In genomic region chr1:22350171-22350961, GRCh38 we compare ENCODE assay signal across 19 cellular contexts.
DNase-seq lines count a peak whose midpoint lies in the region; TF ChIP-seq lines count a peak whose summit lies in the region.
"Had no signal": no experiment of that assay in that cellular context is flagged by ENCODE, and none has a peak within 500 bp of the region (broad histone marks: within the 10 kb centered on the region; RNA-seq: fewer than 3 reads in every experiment).

No MANE protein-coding gene starts in this region.

- H3K4me2 ChIP-seq in BLaER1, result peak overlapping the region; percentile 32

- 49 to 53% methylated on average over 15 to 19 of the region's 23 CpGs for WGBS in endodermal cell (ENCODE audit: insufficient coverage in 1 of 2, insufficient read length in 1 of 2), 2 experiments

- H3K27me3 ChIP-seq in BLaER1, result peaks cover 22% of the 10 kb centered on the region
- H3K27me3 ChIP-seq in endodermal cell (ENCODE audit: control insufficient read depth, insufficient read depth, low read length, poor library complexity, severe bottlenecking), result no peaks in the 10 kb centered on the region
- H3K27me3 ChIP-seq: adrenal gland had no signal

- H3K27me3 Mint-ChIP-seq in endodermal cell (ENCODE audit: insufficient read depth) (peaks cover 14% of the 10 kb centered on the region), neural crest cell (ENCODE audit: low read depth) (peaks cover 2% of the 10 kb centered on the region)

- H3K9me3 Mint-ChIP-seq in endodermal cell (peaks cover 2% of the 10 kb centered on the region), neural crest cell (no peaks in the 10 kb centered on the region)
- H3K9me3 Mint-ChIP-seq: T-helper 1 cell treated with Interleukin-12 subunit alpha and Interleukin-12 subunit beta and Interleukin-4 antibody, amounts not matched to agents 30 μg/mL and 1 μg/mL, for 36 hours had no signal

- H3K36me3 ChIP-seq in BLaER1, result no peaks in the 10 kb centered on the region
- H3K36me3 ChIP-seq in endodermal cell (ENCODE audit: control insufficient read depth, insufficient read depth, low read length), result no peaks in the 10 kb centered on the region
- H3K36me3 ChIP-seq: adrenal gland, esophagus squamous epithelium, sigmoid colon had no signal

- peak overlapping the region; percentile 4 for H3K4me3 Mint-ChIP-seq in endodermal cell
- peak overlapping the region; percentile 1 for H3K4me3 Mint-ChIP-seq in neural crest cell
- H3K4me3 Mint-ChIP-seq: T-helper 1 cell treated with Interleukin-12 subunit alpha and Interleukin-12 subunit beta and Interleukin-4 antibody, amounts not matched to agents 30 μg/mL and 1 μg/mL, for 36 hours had no signal

- POLR2A ChIA-PET in HEK293T (lab: Yijun Ruan, JAX), result interaction anchor here (1.0 kb wide), 1 partner anchor 9 kb away, joined by 3 read pairs; no protein-coding TSS in a partner anchor

- no peak overlapping the region for H3K27ac Mint-ChIP-seq in endodermal cell
- peak overlapping the region; percentile 38 for H3K27ac Mint-ChIP-seq in neural crest cell (ENCODE audit: unreplicated experiment)
- H3K27ac Mint-ChIP-seq: T-helper 1 cell treated with Interleukin-12 subunit alpha and Interleukin-12 subunit beta and Interleukin-4 antibody, amounts not matched to agents 30 μg/mL and 1 μg/mL, for 36 hours had no signal

- H3K9ac ChIP-seq in BLaER1 (no peak overlapping the region), endodermal cell (ENCODE audit: extremely low read depth, low read length, poor library complexity, severe bottlenecking) (no peak overlapping the region)

- peak; percentile 39 for DNase-seq in HEK293T (ENCODE audit: extremely low spot score)
- DNase-seq in endodermal cell, result peak; percentile 78
- DNase-seq in neural crest cell (ENCODE audit: low read depth, low spot score), result no peak
- no peak for DNase-seq in effector CD8-positive, alpha-beta T cell (lab: John Stamatoyannopoulos, UW)
- DNase-seq in SW480 (ENCODE audit: low spot score), result no peak
- DNase-seq in NCI-H1436 (lab: John Stamatoyannopoulos, UW), result no peak
- DNase-seq: activated CD4-positive, CD25-positive, alpha-beta regulatory T cell; activated effector memory CD4-positive, alpha-beta T cell treated with Interleukin-2 at 50 U/mL for 16 hours; AML-193; esophagus squamous epithelium; GDM1; KG1; mesenchymal stem cell; NCI-H1048; sigmoid colon; stimulated activated CD4-positive, alpha-beta T cell treated with anti-CD3 and anti-CD28 coated beads, Interleukin-1b, Interleukin-23, amount 100 ng/mL, for 48 hours had no signal

- H3K9me3 ChIP-seq in BLaER1, result no peaks in the 10 kb centered on the region
- H3K9me3 ChIP-seq in endodermal cell (ENCODE audit: control insufficient read depth, low read length), result no peaks in the 10 kb centered on the region
- H3K9me3 ChIP-seq: adrenal gland, esophagus squamous epithelium, sigmoid colon had no signal

- H3K4me3 ChIP-seq in BLaER1, result no peak overlapping the region
- H3K4me3 ChIP-seq in endodermal cell (ENCODE audit: low read length), result no peak overlapping the region
- H3K4me3 ChIP-seq: adrenal gland, esophagus squamous epithelium, sigmoid colon had no signal

- H3K27ac ChIP-seq in BLaER1, result no peak overlapping the region
- H3K27ac ChIP-seq in endodermal cell (ENCODE audit: low read depth, low read length), result peak overlapping the region; percentile 49
- H3K27ac ChIP-seq: esophagus squamous epithelium, sigmoid colon had no signal

- H3K36me3 Mint-ChIP-seq in endodermal cell (ENCODE audit: low read depth) (no peaks in the 10 kb centered on the region), neural crest cell (ENCODE audit: low read depth) (no peaks in the 10 kb centered on the region)

- peaks cover 32% of the 10 kb centered on the region for H3K4me1 Mint-ChIP-seq in endodermal cell
- H3K4me1 Mint-ChIP-seq in neural crest cell, result peaks cover 19% of the 10 kb centered on the region

- CTCF ChIA-PET in HEK293T (lab: Yijun Ruan, JAX), result interaction anchor here (1.3 kb wide), 1 partner anchor 14 kb away, joined by 4 read pairs; no protein-coding TSS in a partner anchor

- H3K4me1 ChIP-seq in BLaER1 (peaks cover 26% of the 10 kb centered on the region), endodermal cell (ENCODE audit: control insufficient read depth, insufficient read depth, low read length) (peaks cover 5% of the 10 kb centered on the region)

- H4K20me1 ChIP-seq in BLaER1, result no peaks in the 10 kb centered on the region

- TF ChIP-seq CTCF in endodermal cell (conservative IDR thresholded peaks at IDR 0.05) (no peak), neural crest cell (conservative IDR thresholded peaks at IDR 0.05) (no peak)

TF ChIP-seq in HEK293T, 16 proteins besides CTCF, POLR2A, EP300 and RAD21:
- no peak for TF ChIP-seq ELF4 (IDR thresholded peaks at IDR 0.05)
- TF ChIP-seq NFRKB (IDR thresholded peaks at IDR 0.05), result no peak
- TF ChIP-seq BHLHE40 (IDR thresholded peaks at IDR 0.05; ENCODE audit: borderline replicate concordance), result no peak
- no peak for TF ChIP-seq HDGF (IDR thresholded peaks at IDR 0.05; ENCODE audit: borderline replicate concordance)
- no peak for TF ChIP-seq FOXK2 (IDR thresholded peaks at IDR 0.05)
- TF ChIP-seq FOXM1 (IDR thresholded peaks at IDR 0.05; ENCODE audit: borderline replicate concordance), result no peak
- TF ChIP-seq, protein P1, sequence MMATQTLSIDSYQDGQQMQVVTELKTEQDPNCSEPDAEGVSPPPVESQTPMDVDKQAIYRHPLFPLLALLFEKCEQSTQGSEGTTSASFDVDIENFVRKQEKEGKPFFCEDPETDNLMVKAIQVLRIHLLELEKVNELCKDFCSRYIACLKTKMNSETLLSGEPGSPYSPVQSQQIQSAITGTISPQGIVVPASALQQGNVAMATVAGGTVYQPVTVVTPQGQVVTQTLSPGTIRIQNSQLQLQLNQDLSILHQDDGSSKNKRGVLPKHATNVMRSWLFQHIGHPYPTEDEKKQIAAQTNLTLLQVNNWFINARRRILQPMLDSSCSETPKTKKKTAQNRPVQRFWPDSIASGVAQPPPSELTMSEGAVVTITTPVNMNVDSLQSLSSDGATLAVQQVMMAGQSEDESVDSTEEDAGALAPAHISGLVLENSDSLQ (IDR thresholded peaks at IDR 0.05), result peak; percentile 73
TF ChIP-seq in HEK293T: peak in this region for 1.

Comparison
In these comparisons a context has a peak if more than half of its experiments do, and no peak if none do; other contexts are left out.
1. DNase-seq: peak in HEK293T (single experiment) and endodermal cell (single experiment); none in neural crest cell (single experiment), effector CD8-positive, alpha-beta T cell (single experiment), SW480 (single experiment) and NCI-H1436 (single experiment).